Comparison of ENCODE assay signal across 8 cellular contexts in the genomic region with DNA sequence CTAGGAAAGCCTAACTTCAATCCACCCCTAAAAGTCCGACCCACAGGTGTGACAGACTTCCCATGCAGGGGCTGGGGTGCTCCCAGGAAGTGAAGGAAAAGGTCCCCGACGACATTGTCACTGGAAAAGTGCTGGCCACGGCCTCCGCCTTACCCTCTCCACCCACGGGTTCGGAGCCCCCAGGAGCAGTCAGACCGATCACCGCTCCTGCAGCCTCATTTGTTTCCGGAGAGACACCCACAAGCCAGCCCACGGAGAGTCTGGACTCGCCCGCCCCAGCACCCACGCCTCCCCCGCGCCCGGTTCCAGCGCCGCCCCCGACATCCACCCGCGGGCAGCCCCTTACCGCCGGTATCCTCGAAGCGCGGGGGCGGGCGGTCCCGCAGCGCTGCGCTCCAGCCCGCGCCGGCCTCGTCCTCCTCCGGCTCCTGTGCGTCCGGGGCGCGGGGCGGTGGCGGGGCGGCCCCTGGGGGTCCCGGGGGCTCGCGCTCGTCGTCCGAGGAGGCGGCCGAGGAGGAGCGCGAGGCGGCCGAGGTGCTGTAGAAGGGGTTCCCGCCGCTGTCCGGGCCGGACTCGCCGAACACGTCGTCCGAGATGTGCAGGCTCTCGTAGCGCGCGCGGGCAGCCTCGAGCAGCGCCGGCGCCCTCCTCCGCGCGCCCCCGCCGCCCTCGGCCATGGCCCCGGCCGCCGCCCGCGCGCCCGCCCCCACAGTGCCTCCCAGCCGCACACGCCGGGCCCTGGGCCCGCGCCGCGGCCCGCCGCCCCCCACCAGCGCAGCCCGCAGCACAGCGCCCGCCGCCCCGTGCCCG. TPM values are rescaled to one million over a fixed set of nuclear protein-coding genes. Genes with fewer than 3 reads are reported as not detected.
DNase-seq lines count a peak whose midpoint lies in the region; ATAC-seq and TF ChIP-seq lines count a peak whose summit lies in the region.

No MANE protein-coding gene starts in this region.

- peaks cover 7% of the 10 kb centered on the region for H3K4me1 ChIP-seq in SJSA1 (replicated peaks)
- peaks cover 35% of the 10 kb centered on the region for H3K4me1 ChIP-seq in left ventricle myocardium inferior
- peaks cover 0 to 23% (median 16%) of the 10 kb centered on the region in 6 donors for H3K4me1 ChIP-seq in spleen

- ATAC-seq in left lobe of liver: no peak

- DNase-seq in NCI-H82 (lab: John Stamatoyannopoulos, UW): peak; percentile 53
- no peak for DNase-seq in NCI-H82 treated with DMSO at 0.1 percent for 48 hours (lab: John Stamatoyannopoulos, UW; ENCODE audit: unreplicated experiment)
- DNase-seq in SJSA1 (ENCODE audit: low read depth in 1 of 2, low spot score in 2 of 2): no peak
- no peak for DNase-seq in left ventricle myocardium inferior
- no peak for DNase-seq in spleen
- no peak for DNase-seq in left lobe of liver (ENCODE audit: low spot score)
- no peak for DNase-seq in NCI-H1105 treated with DMSO at 0.1 percent for 48 hours (lab: John Stamatoyannopoulos, UW)
- DNase-seq in SKM-1 treated with dmso at 0.1 percent for 144 hours (lab: John Stamatoyannopoulos, UW; ENCODE audit: unreplicated experiment): no peak

- peaks cover 32% of the 10 kb centered on the region for H3K27me3 ChIP-seq in SJSA1 (replicated peaks)
- H3K27me3 ChIP-seq in left ventricle myocardium inferior (ENCODE audit: low read depth): peaks cover 70% of the 10 kb centered on the region
- peaks cover 0 to 94% (median 44%) of the 10 kb centered on the region in 7 donors for H3K27me3 ChIP-seq in spleen (replicated peaks in 1 of 7)

- H3K4me3 ChIP-seq in SJSA1 (peak overlapping the region; percentile 44), left ventricle myocardium inferior (peak overlapping the region; percentile 70), spleen (peak overlapping the region; percentile 9 to 79 (median 22))

- H3K36me3 ChIP-seq in SJSA1 (no peaks in the 10 kb centered on the region), left ventricle myocardium inferior (no peaks in the 10 kb centered on the region), spleen (no peaks in the 10 kb centered on the region)

- no peak for TF ChIP-seq POLR2A in spleen (IDR thresholded peaks at IDR 0.05)

- WGBS in spleen, 5 donors: 0 to 2% (median 2%) methylated on average over 7 to 103 of the region's 103 CpGs

- no peak overlapping the region for H3K27ac ChIP-seq in SJSA1
- no peak overlapping the region for H3K27ac ChIP-seq in left ventricle myocardium inferior (replicated peaks)
- no peak overlapping the region for H3K27ac ChIP-seq in spleen

- no peaks in the 10 kb centered on the region for H3K9me3 ChIP-seq in SJSA1 (replicated peaks)
- H3K9me3 ChIP-seq in left ventricle myocardium inferior (replicated peaks): no peaks in the 10 kb centered on the region
- H3K9me3 ChIP-seq in spleen: peaks cover 0 to 6% (median under 1%) of the 10 kb centered on the region in 8 donors

- TF ChIP-seq CTCF in left ventricle myocardium inferior (IDR thresholded peaks at IDR 0.05; ENCODE audit: borderline replicate concordance) (no peak), spleen (IDR thresholded peaks at IDR 0.05 in 8 of 11, conservative IDR thresholded peaks at IDR 0.05 in 3 of 11) (no peak)

- intact Hi-C loops in left ventricle myocardium inferior (cut with micrococcal nuclease) (no loop called here), spleen (cut with DNase I; ENCODE audit: low total_unique reads) (no loop called here)

RNA-seq across cellular contexts. Expression of a gene that starts 0.7 kb away (rescaled TPM):
- 1.3 TPM in 1 of 2 replicates, not detected in the other for total RNA-seq in SJSA1 (2014; rRNA removed; shearing (Covaris generic))
- total RNA-seq in left ventricle myocardium inferior: 10.6 TPM
- total RNA-seq in spleen: 1 to 10 TPM in 6 of 7 donors, under 1 TPM in 1; 0.93 to 6.7 (median 4.9) TPM
- 1 to 10 TPM in 1 of 3 donors, under 1 TPM in 2; 0.07 to 2.3 (median 0.49) TPM for polyA plus RNA-seq in spleen
- total RNA-seq in left lobe of liver: 7.5 TPM
